8 cellular contexts compared by ENCODE assay signal in the genomic region with DNA sequence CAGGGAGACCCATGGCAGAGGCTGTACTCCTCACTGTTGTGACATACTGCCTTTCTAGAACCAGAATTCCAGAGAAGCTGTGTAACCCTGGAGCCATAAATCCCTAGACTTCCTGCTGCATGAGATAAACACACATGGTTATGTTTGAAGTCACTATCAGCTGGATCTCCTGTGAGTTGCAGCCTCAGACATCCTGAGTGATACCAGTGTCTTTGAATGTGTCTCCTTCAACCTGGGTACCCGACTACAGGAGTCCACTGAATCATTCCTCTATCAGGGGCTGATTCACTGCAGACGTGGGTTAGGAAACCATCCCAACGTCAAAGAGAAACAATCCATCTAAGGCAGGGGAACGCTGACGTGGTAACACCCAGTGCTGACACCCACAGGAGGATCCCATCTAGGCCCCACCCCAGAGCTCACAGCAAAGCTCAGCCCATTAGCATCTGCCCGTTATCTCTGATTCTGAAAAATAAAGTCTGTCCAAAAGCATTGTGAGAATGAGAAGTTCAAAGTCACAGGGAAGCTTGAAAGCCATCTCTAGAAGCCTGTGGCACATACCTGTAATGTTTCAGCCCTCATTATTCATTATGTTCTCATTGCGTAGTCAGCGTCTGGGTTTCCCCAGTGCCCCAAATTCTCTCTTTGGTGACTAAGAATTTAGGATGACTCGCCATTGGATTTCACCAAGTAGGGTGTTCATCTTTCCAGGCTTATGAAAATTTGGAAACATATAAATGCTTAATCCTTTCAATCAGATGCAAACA. TPM values are rescaled to one million over a fixed set of nuclear protein-coding genes. Genes with fewer than 3 reads are reported as not detected.
DNase-seq lines count a peak whose midpoint lies in the region; ATAC-seq and TF ChIP-seq lines count a peak whose summit lies in the region.
"Had no signal": no experiment of that assay in that cellular context is flagged by ENCODE, and none has a peak within 500 bp of the region (broad histone marks: within the 10 kb centered on the region; RNA-seq: fewer than 3 reads in every experiment).

No MANE protein-coding gene starts in this region.

- H3K4me1 ChIP-seq in GM23248 (ENCODE audit: insufficient read depth) (peaks cover 51% of the 10 kb centered on the region), Panc1 (ENCODE audit: control insufficient read depth, insufficient read depth, low read length) (no peaks in the 10 kb centered on the region), neural progenitor cell (no peaks in the 10 kb centered on the region)

- ATAC-seq in Panc1 (peak; percentile 78), GM18498 (IDR thresholded peaks at IDR 0.05; ENCODE audit: unreplicated experiment) (no peak), HG02642 (IDR thresholded peaks at IDR 0.05; ENCODE audit: poor library complexity, unreplicated experiment) (no peak)

- H4K20me1 ChIP-seq in GM23248 (ENCODE audit: insufficient read depth): no peaks in the 10 kb centered on the region
- H4K20me1 ChIP-seq in neural progenitor cell (ENCODE audit: low read depth): no peaks in the 10 kb centered on the region

- no peak overlapping the region for H2AFZ ChIP-seq in GM23248
- H2AFZ ChIP-seq in neural progenitor cell (replicated peaks): no peak overlapping the region

- H3K4me1 Mint-ChIP-seq in neural progenitor cell: peaks cover 19% of the 10 kb centered on the region

- no peaks in the 10 kb centered on the region for H3K9me2 ChIP-seq in GM23248 (ENCODE audit: insufficient read depth)

- H3K4me2 ChIP-seq in GM23248 (ENCODE audit: unreplicated experiment) (peak overlapping the region; percentile 51), neural progenitor cell (no peak overlapping the region)

- H3F3A ChIP-seq in GM23248 (ENCODE audit: insufficient read depth) (peaks cover 48% of the 10 kb centered on the region), neural progenitor cell (ENCODE audit: low read depth) (no peaks in the 10 kb centered on the region)

- CTCF ChIA-PET in Panc1 (lab: Charles Lee): interaction anchor here (1.6 kb wide), 1 partner anchor 9 kb away, joined by 7 read pairs; no protein-coding TSS in a partner anchor

- H3K27me3 ChIP-seq in GM23248 (replicated peaks; ENCODE audit: insufficient read depth) (no peaks in the 10 kb centered on the region), Panc1 (ENCODE audit: control insufficient read depth, insufficient read depth, low read length) (no peaks in the 10 kb centered on the region), neural progenitor cell (no peaks in the 10 kb centered on the region)

- H3K9me3 ChIP-seq in GM23248 (ENCODE audit: low read depth) (no peaks in the 10 kb centered on the region), Panc1 (ENCODE audit: control insufficient read depth, insufficient read depth, low read depth, low read length) (no peaks in the 10 kb centered on the region), neural progenitor cell (ENCODE audit: low read depth) (no peaks in the 10 kb centered on the region)

- no peak overlapping the region for H3K4me3 Mint-ChIP-seq in neural progenitor cell

- 0 out of 2 replicates have a peak overlapping the region, but pooled peaks have one; percentile 7 for H3K4me3 ChIP-seq in GM23248
- H3K4me3 ChIP-seq in Panc1 (ENCODE audit: low read depth in 2 of 2, low read length in 2 of 2): no peak overlapping the region
- no peak overlapping the region for H3K4me3 ChIP-seq in neural progenitor cell

- H3K27ac ChIP-seq in GM23248 (peak overlapping the region; percentile 92), Panc1 (ENCODE audit: low read length) (no peak overlapping the region), epithelial cell of prostate (peak overlapping the region; percentile 89), neural progenitor cell (no peak overlapping the region)

- H3K36me3 Mint-ChIP-seq in neural progenitor cell: peaks cover 1% of the 10 kb centered on the region

- H3K27me3 Mint-ChIP-seq in neural progenitor cell (ENCODE audit: insufficient read depth, low read depth): peaks cover 2% of the 10 kb centered on the region

- no TSS peak for BruUV-seq in Panc1 (replicated peaks; lab: Mats Ljungman, UMichigan)

- no peak overlapping the region for H3K27ac Mint-ChIP-seq in neural progenitor cell

- no peaks in the 10 kb centered on the region for H3K36me3 ChIP-seq in GM23248 (ENCODE audit: low read depth)
- no peaks in the 10 kb centered on the region for H3K36me3 ChIP-seq in Panc1 (ENCODE audit: control insufficient read depth, insufficient read depth, low read length)
- no peaks in the 10 kb centered on the region for H3K36me3 ChIP-seq in neural progenitor cell

- intact Hi-C loops in Panc1 (cut with micrococcal nuclease; ENCODE audit: unreplicated experiment): no loop called here

- H3K79me2 ChIP-seq in GM23248 (ENCODE audit: insufficient read depth) (no peaks in the 10 kb centered on the region), neural progenitor cell (ENCODE audit: low read depth) (no peaks in the 10 kb centered on the region)

- DNase-seq in GM23248 (peak; percentile 98), Panc1 (ENCODE audit: low read depth, low spot score) (peak; percentile 72), epithelial cell of prostate (ENCODE audit: low read depth, low spot score) (peak; percentile 98), renal cortical epithelial cell (ENCODE audit: low read depth) (peak; percentile 47), neural progenitor cell (ENCODE audit: low spot score) (no peak)
- DNase-seq: stimulated activated naive CD4-positive, alpha-beta T cell treated with Interleukin-2 at 50 U/mL for 16 hours had no signal

- POLR2A ChIA-PET in Panc1 (lab: Charles Lee): no interaction called here

- TF ChIP-seq CTCF in Panc1 (IDR thresholded peaks at IDR 0.05): no peak
- TF ChIP-seq CTCF in neural progenitor cell (IDR thresholded peaks at IDR 0.05): no peak

- H3K9ac ChIP-seq in GM23248: peak overlapping the region; percentile 46
- H3K9ac ChIP-seq in neural progenitor cell: no peak overlapping the region

- WGBS in GM23248 (ENCODE audit: low coverage in 1 of 2, low lambda C conversion rate in 2 of 2, missing lambda C conversion rate in 2 of 2), 2 experiments: 7 to 11% methylated on average over 9 of the region's 9 CpGs

- no peaks in the 10 kb centered on the region for H3K9me3 Mint-ChIP-seq in neural progenitor cell

- in situ Hi-C loops in GM23248 (cut with MboI) (no loop called here), Panc1 (cut with HindIII; ENCODE audit: low pct_unique_long_range_greater_than_20kb, low sequenced_read_pairs) (no loop called here)

RNA-seq across cellular contexts. Expression of a gene that starts 36.3 kb away (rescaled TPM):
- 121 and 124 TPM in 2 replicates for total RNA-seq in GM23248 (2014; rRNA removed; shearing (Covaris generic))
- polyA plus RNA-seq in GM23248 (2016; fragmentation: Nextera tagmentation; extraction: Ambion mirVana): 58.4 and 60.4 TPM in 2 replicates
- total RNA-seq in Panc1 (2021; ENCODE audit: unreplicated experiment) (217 TPM), renal cortical epithelial cell (79.5 and 82.6 TPM in 2 replicates), neural progenitor cell (ENCODE audit: low replicate concordance) (158 and 215 TPM in 2 replicates)
- 126 TPM for polyA plus RNA-seq in Panc1 (2012; ENCODE audit: insufficient read length)

Comparison
In these comparisons a context has a peak if more than half of its experiments do, and no peak if none do; other contexts are left out.
1. H3K27ac ChIP-seq: peak in GM23248 (single experiment) and epithelial cell of prostate (single experiment); none in Panc1 (single experiment) and neural progenitor cell (single experiment).